Comparison of ENCODE assay signal across 12 cellular contexts in genomic region chr20:63472159-63472811, GRCh38. TPM values are rescaled to one million over a fixed set of nuclear protein-coding genes. Genes with fewer than 3 reads are reported as not detected.
A peak's percentile ranks its signal among the peaks of the same experiment; 100 is the strongest.
DNase-seq lines count a peak whose midpoint lies in the region; ATAC-seq and TF ChIP-seq lines count a peak whose summit lies in the region.
"Had no signal": no experiment of that assay in that cellular context is flagged by ENCODE, and none has a peak within 500 bp of the region (broad histone marks: within the 10 kb centered on the region; RNA-seq: fewer than 3 reads in every experiment).

Gene KCNQ2, minus strand, starts transcription at chr20:63472655. Its CDS starts 192 bp downstream, at chr20:63472463.

- H3K9me3 Mint-ChIP-seq in activated naive CD8-positive, alpha-beta T cell treated with anti-CD3 and anti-CD28 coated beads, Interleukin-2, amount 10 ng/mL, durations not matched to agents 7 days and 5 days: no peaks in the 10 kb centered on the region
- H3K9me3 Mint-ChIP-seq in activated naive CD8-positive, alpha-beta T cell treated with anti-CD3 and anti-CD28 coated beads for 36 hours: no peaks in the 10 kb centered on the region

- H3K36me3 Mint-ChIP-seq in activated naive CD8-positive, alpha-beta T cell treated with anti-CD3 and anti-CD28 coated beads, Interleukin-2, amount 10 ng/mL, durations not matched to agents 7 days and 5 days: no peaks in the 10 kb centered on the region
- no peaks in the 10 kb centered on the region for H3K36me3 Mint-ChIP-seq in activated naive CD8-positive, alpha-beta T cell treated with anti-CD3 and anti-CD28 coated beads for 36 hours

- H3K4me3 ChIP-seq in iPS-11a (ENCODE audit: low read depth, low read length) (peak within 1 kb of the TSS; percentile 60), suprapubic skin (peak within 1 kb of the TSS; percentile 32), left lung (no peak within 1 kb of the TSS)

- no peak for TF ChIP-seq POLR2A in suprapubic skin (IDR thresholded peaks at IDR 0.05)

- no peak for DNase-seq in activated naive CD8-positive, alpha-beta T cell treated with anti-CD3 and anti-CD28 coated beads, Interleukin-2, amount 10 ng/mL, durations not matched to agents 7 days and 5 days
- DNase-seq in activated naive CD8-positive, alpha-beta T cell treated with anti-CD3 and anti-CD28 coated beads for 36 hours: no peak
- DNase-seq in NCI-H446 treated with DMSO at 0.1 percent for 48 hours (lab: John Stamatoyannopoulos, UW) (peak; percentile 41), suprapubic skin (ENCODE audit: low spot score in 2 of 2) (no peak), Ammon's horn (ENCODE audit: low spot score) (no peak), left lung (no peak)
- DNase-seq in stimulated activated naive CD4-positive, alpha-beta T cell (lab: John Stamatoyannopoulos, UW): no peak
- DNase-seq: activated CD4-positive, CD25-positive, alpha-beta regulatory T cell; activated naive CD4-positive, alpha-beta T cell; dermis blood vessel endothelial cell; OCI-M1 had no signal

- H3K4me1 Mint-ChIP-seq in activated naive CD8-positive, alpha-beta T cell treated with anti-CD3 and anti-CD28 coated beads, Interleukin-2, amount 10 ng/mL, durations not matched to agents 7 days and 5 days: no peaks in the 10 kb centered on the region
- peaks cover 4% of the 10 kb centered on the region for H3K4me1 Mint-ChIP-seq in activated naive CD8-positive, alpha-beta T cell treated with anti-CD3 and anti-CD28 coated beads for 36 hours

- no peaks in the 10 kb centered on the region for H3K36me3 ChIP-seq in suprapubic skin
- H3K36me3 ChIP-seq in left lung: no peaks in the 10 kb centered on the region

- no peak for ATAC-seq in activated naive CD8-positive, alpha-beta T cell treated with anti-CD3 and anti-CD28 coated beads, Interleukin-2, amount 10 ng/mL, durations not matched to agents 7 days and 5 days (ENCODE audit: low read depth)
- ATAC-seq in left lung: no peak

- no peaks in the 10 kb centered on the region for H3K9me3 ChIP-seq in suprapubic skin
- H3K9me3 ChIP-seq in left lung: no peaks in the 10 kb centered on the region

- H3K27me3 ChIP-seq in suprapubic skin: peaks cover 92% of the 10 kb centered on the region
- H3K27me3 ChIP-seq in left lung: peaks cover 46 to 98% of the 10 kb centered on the region in 2 donors

- POLR2A ChIA-PET in activated naive CD8-positive, alpha-beta T cell treated with anti-CD3 and anti-CD28 coated beads, Interleukin-2, amount 10 ng/mL, durations not matched to agents 7 days and 5 days (lab: Charles Lee): no interaction called here

- H3K27me3 Mint-ChIP-seq in activated naive CD8-positive, alpha-beta T cell treated with anti-CD3 and anti-CD28 coated beads, Interleukin-2, amount 10 ng/mL, durations not matched to agents 7 days and 5 days: peaks cover 41% of the 10 kb centered on the region
- H3K27me3 Mint-ChIP-seq in activated naive CD8-positive, alpha-beta T cell treated with anti-CD3 and anti-CD28 coated beads for 36 hours: peaks cover 62% of the 10 kb centered on the region

- H3K4me3 Mint-ChIP-seq in activated naive CD8-positive, alpha-beta T cell treated with anti-CD3 and anti-CD28 coated beads, Interleukin-2, amount 10 ng/mL, durations not matched to agents 7 days and 5 days: no peak within 1 kb of the TSS
- no peak within 1 kb of the TSS for H3K4me3 Mint-ChIP-seq in activated naive CD8-positive, alpha-beta T cell treated with anti-CD3 and anti-CD28 coated beads for 36 hours

- H3K27ac Mint-ChIP-seq in activated naive CD8-positive, alpha-beta T cell treated with anti-CD3 and anti-CD28 coated beads, Interleukin-2, amount 10 ng/mL, durations not matched to agents 7 days and 5 days: peak within 1 kb of the TSS; percentile 25
- no peak within 1 kb of the TSS for H3K27ac Mint-ChIP-seq in activated naive CD8-positive, alpha-beta T cell treated with anti-CD3 and anti-CD28 coated beads for 36 hours

- intact Hi-C loops in left lung (cut with DNase I): no loop called here

- H3K27ac ChIP-seq in suprapubic skin (no peak within 1 kb of the TSS), left lung (no peak within 1 kb of the TSS)

- TF ChIP-seq EP300 in suprapubic skin (IDR thresholded peaks at IDR 0.05): no peak

- 17% methylated on average over 1 of the region's 88 CpGs for WGBS in suprapubic skin

- H3K4me1 ChIP-seq in suprapubic skin (peaks cover 15% of the 10 kb centered on the region), left lung (peaks cover 0 to 14% of the 10 kb centered on the region in 2 donors)

- TF ChIP-seq CTCF in suprapubic skin (IDR thresholded peaks at IDR 0.05): no peak
- TF ChIP-seq CTCF in left lung (IDR thresholded peaks at IDR 0.05): no peak

RNA-seq across cellular contexts. Expression of gene KCNQ2, which starts in this region (rescaled TPM):
- under 1 TPM; 0.19 to 0.37 TPM for total RNA-seq in activated naive CD8-positive, alpha-beta T cell treated with anti-CD3 and anti-CD28 coated beads, Interleukin-2, amount 10 ng/mL, durations not matched to agents 7 days and 5 days
- under 1 TPM in 1 of 2 experiments, not detected in 1; 0.19 TPM for total RNA-seq in activated naive CD8-positive, alpha-beta T cell treated with anti-CD3 and anti-CD28 coated beads for 36 hours
- total RNA-seq in suprapubic skin (under 1 TPM in 1 of 4 donors, not detected in 3; 0.76 TPM), left lung (not detected)
- total RNA-seq: dermis blood vessel endothelial cell had no signal

Comparison
In these comparisons a context has a peak if more than half of its experiments do, and no peak if none do; other contexts are left out.
1. H3K4me3 ChIP-seq: peak in iPS-11a (single experiment) and suprapubic skin (single experiment); none in left lung (0 of 2).